ENCODE assay signal across 20 cellular contexts in genomic region chr14:89576960-89577359, GRCh38.
A peak's percentile ranks its signal among the peaks of the same experiment; 100 is the strongest.
DNase-seq lines count a peak whose midpoint lies in the region; ATAC-seq, FAIRE-seq and TF ChIP-seq lines count a peak whose summit lies in the region.
"Had no signal": no experiment of that assay in that cellular context is flagged by ENCODE, and none has a peak within 500 bp of the region (broad histone marks: within the 10 kb centered on the region; RNA-seq: fewer than 3 reads in every experiment).

No MANE protein-coding gene starts in this region.

- peak overlapping the region; percentile 12 for H4K5ac ChIP-seq in H1 (ENCODE audit: insufficient read length, low read depth, low read length)

- peaks cover 32% of the 10 kb centered on the region for H3K36me3 Mint-ChIP-seq in stimulated activated effector memory CD8-positive, alpha-beta T cell treated with anti-CD3 and anti-CD28 coated beads, Interleukin-12 subunit alpha, Interleukin-12 subunit beta, amount 100 ng/mL, for 72 hours

- H2BK12ac ChIP-seq in H1 (ENCODE audit: low read depth, low read length) = no peak overlapping the region; the same call in 1 of the 2 replicates

- CTCF ChIA-PET in H1 (lab: Charles Lee; ENCODE audit: partially characterized antibody) = interaction anchor here (1.0 to 1.8 kb wide), 4 partner anchors 33 to 131 kb away, joined by 3 to 6 read pairs (median 4); no protein-coding TSS in a partner anchor

- intact Hi-C loops in transverse colon (cut with DNase I; ENCODE audit: low total_unique reads) = no loop called here

- peak overlapping the region; percentile 12 to 45; a peak in 3 of 4 replicates for H3K4me2 ChIP-seq in H1 (ENCODE audit: insufficient read depth in 1 of 2, low read depth in 2 of 2, low read length in 2 of 2)
- H3K4me2 ChIP-seq: SK-N-SH had no signal

- no peak overlapping the region for H2AK5ac ChIP-seq in H1 (ENCODE audit: low read depth, low read length)

- no peak overlapping the region for H4K8ac ChIP-seq in H1 (ENCODE audit: extremely low read depth, insufficient read depth, low read length)

- H3K27me3 ChIP-seq in HUES48 (ENCODE audit: control insufficient read depth, insufficient read depth, low read length) (no peaks in the 10 kb centered on the region), H1 (replicated peaks in 1 of 4; ENCODE audit: control insufficient read depth in 3 of 4, extremely low read depth in 1 of 4, insufficient read depth in 3 of 4, low read length in 3 of 4) (no peaks in the 10 kb centered on the region), transverse colon (no peaks in the 10 kb centered on the region)
- H3K27me3 ChIP-seq: colonic mucosa had no signal

- H3K4me3 ChIP-seq in HUES48 (ENCODE audit: low read depth, low read length) (peak overlapping the region; percentile 19; the same call in 1 of the 2 replicates), H1 (ENCODE audit: extremely low read depth in 1 of 4, insufficient read depth in 2 of 4, low read depth in 3 of 4, low read length in 4 of 4) (peak overlapping the region in 1 of 4 experiments; percentile 41; a peak in 2 of 8 replicates), transverse colon (no peak overlapping the region)
- H3K4me3 ChIP-seq: colonic mucosa, HAP-1 had no signal

- H3K18ac ChIP-seq in H1 (ENCODE audit: extremely low read depth, low read length) = no peak overlapping the region; the same call in 1 of the 2 replicates

- no peak overlapping the region for H3K23ac ChIP-seq in H1 (ENCODE audit: insufficient read length)

- no peaks in the 10 kb centered on the region for H3K23me2 ChIP-seq in H1 (ENCODE audit: low read depth, low read length)

- TF ChIP-seq POLR2A in H1 (IDR thresholded peaks at IDR 0.05; ENCODE audit: control extremely low read depth in 1 of 2, low read depth in 2 of 2, low read length in 2 of 2) (no peak), transverse colon (IDR thresholded peaks at IDR 0.05) (no peak)

- H2BK120ac ChIP-seq in H1 (replicated peaks; ENCODE audit: low read depth, low read length) = peak overlapping the region; percentile 59

- in situ Hi-C loops in transverse colon (cut with MboI; ENCODE audit: low pct_ligation_motif_present in 1 of 4, low pct_unique_long_range_greater_than_20kb in 1 of 4, low sequenced_read_pairs in 3 of 4) = no loop called here

- no peaks in the 10 kb centered on the region for H3K9me3 Mint-ChIP-seq in stimulated activated effector memory CD8-positive, alpha-beta T cell treated with anti-CD3 and anti-CD28 coated beads, Interleukin-12 subunit alpha, Interleukin-12 subunit beta, amount 100 ng/mL, for 72 hours

- peak; percentile 58 for FAIRE-seq in H1 (lab: Jason Lieb, UNC)
- FAIRE-seq: endothelial cell of umbilical vein, urothelium cell line had no signal

- TF ChIP-seq CTCF in H1 (IDR thresholded peaks at IDR 0.05; ENCODE audit: control extremely low read depth in 1 of 3, insufficient read depth in 1 of 3, low read depth in 1 of 3, low read length in 3 of 3) (no peak), transverse colon (IDR thresholded peaks at IDR 0.05) (no peak)

- H2BK20ac ChIP-seq in H1 (ENCODE audit: low read length) = no peak overlapping the region

- H3K56ac ChIP-seq in H1 (replicated peaks; ENCODE audit: insufficient read length, low read depth, low read length) = no peak overlapping the region

- H4K20me1 ChIP-seq in H1 (replicated peaks in 1 of 2; ENCODE audit: control insufficient read depth in 1 of 2, insufficient read depth in 2 of 2, low read length in 2 of 2) = no peaks in the 10 kb centered on the region

- H2BK5ac ChIP-seq in H1 (ENCODE audit: low read depth, low read length) = peak overlapping the region; percentile 60; the same call in 1 of the 2 replicates

- DNase-seq in H1 (ENCODE audit: low read depth in 1 of 2, low spot score in 2 of 2) = peak in 1 of 2 experiments; percentile 19
- peak; percentile 37 for DNase-seq in iPS-NIHi11 (ENCODE audit: low spot score)
- no peak for DNase-seq in stimulated activated effector memory CD8-positive, alpha-beta T cell treated with anti-CD3 and anti-CD28 coated beads, Interleukin-12 subunit alpha, Interleukin-12 subunit beta, amount 100 ng/mL, for 72 hours (ENCODE audit: low spot score in 2 of 2)
- no peak for DNase-seq in left lobe of liver (ENCODE audit: low spot score)
- no peak for DNase-seq in activated CD8-positive, alpha-beta memory T cell treated with anti-CD3 and anti-CD28 coated beads, Interleukin-2, amount 50 U/mL, for 48 hours
- DNase-seq in transverse colon = no peak
- DNase-seq in SW 1271 (lab: John Stamatoyannopoulos, UW) = no peak
- DNase-seq: activated CD8-positive, alpha-beta T cell treated with anti-CD3 and anti-CD28 coated beads, Interleukin-2, amount 10 ng/mL, durations not matched to agents 7 days and 5 days; activated T-cell treated with anti-CD3 and anti-CD28 coated beads, Interleukin-2, amount 50 U/mL, for 1 hour; C1 segment of cervical spinal cord; Calu3; colonic mucosa; KG1; SK-N-SH; stimulated activated CD4-positive, alpha-beta T cell treated with anti-CD3 and anti-CD28 coated beads, Interleukin-12 subunit alpha, Interleukin-12 subunit beta, amount 100 ng/mL, for 4 hours; T1000 had no signal

- no peak for TF ChIP-seq RAD21 in H1 (IDR thresholded peaks at IDR 0.05 in 1 of 2, conservative IDR thresholded peaks at IDR 0.05 in 1 of 2; ENCODE audit: low read depth in 2 of 2, low read length in 2 of 2)

- no peak overlapping the region for H2AFZ ChIP-seq in H1 (ENCODE audit: low read length)

- H3K9me3 ChIP-seq in HUES48 (ENCODE audit: control insufficient read depth, insufficient read depth, low read length) (no peaks in the 10 kb centered on the region), H1 (ENCODE audit: insufficient read depth in 2 of 2, low read depth in 1 of 2, low read length in 1 of 2) (no peaks in the 10 kb centered on the region), transverse colon (no peaks in the 10 kb centered on the region)
- H3K9me3 ChIP-seq: colonic mucosa, HAP-1, SK-N-SH had no signal

- H3K27ac ChIP-seq in HUES48 (ENCODE audit: low read depth, low read length) = peak overlapping the region; percentile 72
- H3K27ac ChIP-seq in H1 (ENCODE audit: low read depth, low read length) = no peak overlapping the region; the same call in 1 of the 2 replicates
- no peak overlapping the region for H3K27ac ChIP-seq in transverse colon
- H3K27ac ChIP-seq: colonic mucosa had no signal

- H3K79me1 ChIP-seq in H1 (ENCODE audit: low read depth, low read length) = peaks cover 13% of the 10 kb centered on the region

- TF ChIP-seq EP300 in H1 (IDR thresholded peaks at IDR 0.05; ENCODE audit: borderline replicate concordance in 1 of 2, low read depth in 2 of 2, low read length in 2 of 2) = no peak
- TF ChIP-seq EP300 in transverse colon (IDR thresholded peaks at IDR 0.05; ENCODE audit: low read depth) = no peak

- 0 out of 2 replicates have a peak overlapping the region, but pooled peaks have one; percentile 28 for H3K9ac ChIP-seq in HUES48 (ENCODE audit: low read depth, low read length)
- H3K9ac ChIP-seq in H1 (replicated peaks in 1 of 4; ENCODE audit: extremely low read depth in 1 of 4, low read depth in 3 of 4, low read length in 3 of 4) = no peak overlapping the region
- H3K9ac ChIP-seq: SK-N-SH had no signal

- POLR2A ChIA-PET in H1 (lab: Charles Lee; ENCODE audit: partially characterized antibody) = interaction anchor here (0.8 to 2.0 kb wide), 3 partner anchors 10 to 14 kb away, joined by 4 to 5 read pairs (median 4); no protein-coding TSS in a partner anchor

- H3K4ac ChIP-seq in H1 (replicated peaks; ENCODE audit: insufficient read length, low read depth, low read length) = no peak overlapping the region

- WGBS in H1 (ENCODE audit: extremely low coverage in 1 of 2, insufficient coverage in 1 of 2, insufficient read length in 1 of 2, insufficient replicate concordance in 2 of 2, low coverage in 1 of 2, low lambda C conversion rate in 2 of 2, missing lambda C conversion rate in 1 of 2), 2 experiments = 17% methylated on average over 8 of the region's 8 CpGs; no CpG with 5 or more reads in 1 of the 2 experiments
- WGBS in transverse colon (ENCODE audit: low coverage in 1 of 2), 2 donors = 87 to 97% methylated on average over 5 to 8 of the region's 8 CpGs

- peaks cover 12% of the 10 kb centered on the region for H3K36me3 ChIP-seq in HUES48 (ENCODE audit: control insufficient read depth, insufficient read depth, low read length)
- peaks cover 0 to 11% (median 3%) of the 10 kb centered on the region in 4 experiments; a peak in 2 of 8 replicates for H3K36me3 ChIP-seq in H1 (ENCODE audit: control insufficient read depth in 2 of 4, insufficient read depth in 4 of 4, low read length in 3 of 4)
- H3K36me3 ChIP-seq in transverse colon = no peaks in the 10 kb centered on the region
- H3K36me3 ChIP-seq: colonic mucosa, HAP-1 had no signal

- H3K4me3 Mint-ChIP-seq in stimulated activated effector memory CD8-positive, alpha-beta T cell treated with anti-CD3 and anti-CD28 coated beads, Interleukin-12 subunit alpha, Interleukin-12 subunit beta, amount 100 ng/mL, for 72 hours = no peak overlapping the region
- H3K4me3 Mint-ChIP-seq: activated CD8-positive, alpha-beta T cell treated with anti-CD3 and anti-CD28 coated beads, Interleukin-2, amount 10 ng/mL, durations not matched to agents 7 days and 5 days had no signal

- H3K14ac ChIP-seq in H1 (ENCODE audit: insufficient read length) = no peak overlapping the region

- H3K79me2 ChIP-seq in H1 (ENCODE audit: control insufficient read depth in 1 of 2, insufficient read depth in 2 of 2, low read length in 2 of 2) = peaks cover 6 to 79% of the 10 kb centered on the region in 2 experiments

- no peak overlapping the region for H4K91ac ChIP-seq in H1 (replicated peaks; ENCODE audit: insufficient read length, low read length)

- H3K4me1 ChIP-seq in HUES48 (ENCODE audit: control insufficient read depth, insufficient read depth, low read length) (peaks cover 43% of the 10 kb centered on the region), H1 (replicated peaks in 1 of 4; ENCODE audit: control insufficient read depth in 3 of 4, insufficient read depth in 4 of 4, low read length in 3 of 4) (peaks cover 5 to 17% (median 14%) of the 10 kb centered on the region in 4 experiments), transverse colon (peaks cover 0 to 36% (median 16%) of the 10 kb centered on the region in 4 donors)
- H3K4me1 ChIP-seq: colonic mucosa, HAP-1 had no signal

- no peak for ATAC-seq in stimulated activated effector memory CD8-positive, alpha-beta T cell treated with anti-CD3 and anti-CD28 coated beads, Interleukin-12 subunit alpha, Interleukin-12 subunit beta, amount 100 ng/mL, for 72 hours
- ATAC-seq in left lobe of liver = no peak
- ATAC-seq: activated CD8-positive, alpha-beta T cell treated with anti-CD3 and anti-CD28 coated beads, Interleukin-2, amount 10 ng/mL, durations not matched to agents 7 days and 5 days had no signal

- no peak overlapping the region for H2BK15ac ChIP-seq in H1 (ENCODE audit: low read length)

- peaks cover 51% of the 10 kb centered on the region for H3K4me1 Mint-ChIP-seq in stimulated activated effector memory CD8-positive, alpha-beta T cell treated with anti-CD3 and anti-CD28 coated beads, Interleukin-12 subunit alpha, Interleukin-12 subunit beta, amount 100 ng/mL, for 72 hours

- H3K27ac Mint-ChIP-seq in stimulated activated effector memory CD8-positive, alpha-beta T cell treated with anti-CD3 and anti-CD28 coated beads, Interleukin-12 subunit alpha, Interleukin-12 subunit beta, amount 100 ng/mL, for 72 hours = peak overlapping the region; percentile 47
- H3K27ac Mint-ChIP-seq: activated CD8-positive, alpha-beta T cell treated with anti-CD3 and anti-CD28 coated beads, Interleukin-2, amount 10 ng/mL, durations not matched to agents 7 days and 5 days had no signal
